Comparison of ENCODE assay signal across 8 cellular contexts in the genomic region with DNA sequence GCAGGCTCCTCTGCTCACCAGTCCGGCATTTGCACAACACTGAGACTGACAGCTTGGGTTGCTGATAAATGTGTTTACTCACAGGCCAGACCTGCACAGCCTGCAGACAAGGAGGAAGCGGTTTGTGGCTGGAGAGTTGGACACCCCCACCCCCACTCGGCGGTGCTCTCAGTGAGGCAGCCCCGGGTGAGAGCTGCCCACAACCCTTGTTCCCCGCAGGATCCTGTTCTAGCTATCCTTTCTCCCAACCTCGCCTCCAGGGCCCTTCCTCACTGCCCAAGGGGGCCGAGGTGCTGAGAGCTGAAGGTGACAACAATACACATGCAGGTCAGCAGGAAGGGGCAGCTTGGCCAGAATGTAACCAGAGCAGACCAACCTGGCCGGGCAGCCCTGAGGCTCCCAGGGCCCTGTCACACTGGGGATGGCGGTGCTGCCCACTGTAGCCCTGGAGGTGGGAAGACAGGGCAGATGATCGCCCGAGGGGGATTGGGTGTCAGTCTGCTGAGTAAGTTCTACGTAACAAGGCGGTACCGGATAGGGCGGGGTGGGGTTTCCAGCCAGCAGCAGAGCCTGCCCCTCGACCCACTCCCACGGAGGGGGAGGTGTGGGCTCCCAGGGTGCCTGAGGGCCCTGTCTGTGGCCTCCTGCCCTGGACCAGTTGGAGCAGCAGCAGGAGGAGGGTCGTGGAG. TPM values are rescaled to one million over a fixed set of nuclear protein-coding genes. Genes with fewer than 3 reads are reported as not detected.
DNase-seq lines count a peak whose midpoint lies in the region; ATAC-seq lines count a peak whose summit lies in the region.

No MANE protein-coding gene starts in this region.

- no peak overlapping the region for H2BK12ac ChIP-seq in neuronal stem cell (ENCODE audit: low read length)

- H3K23ac ChIP-seq in neuronal stem cell (ENCODE audit: low read depth, low read length, poor library complexity) = peak overlapping the region; percentile 73

- H3K4me3 ChIP-seq in neuronal stem cell (ENCODE audit: low read length in 2 of 2) (no peak overlapping the region), MG63 (no peak overlapping the region)

- ATAC-seq in GM19035 (IDR thresholded peaks at IDR 0.05; ENCODE audit: unreplicated experiment) = peak; percentile 46
- peak; percentile 29 for ATAC-seq in HG03432 (IDR thresholded peaks at IDR 0.05; ENCODE audit: unreplicated experiment)

- WGBS in neuronal stem cell (ENCODE audit: extremely low coverage in 2 of 2, insufficient read length in 2 of 2, insufficient replicate concordance in 1 of 2), 2 donors = no CpG with 5 or more reads among the region's 19 CpGs

- H3K4me1 Mint-ChIP-seq in dendritic cell treated with granulocyte-macrophage colony-stimulating factor and Interleukin-4, amounts not matched to agents 40 ng/mL and 50 ng/mL, for 4 days (ENCODE audit: low read depth) = peaks cover 82% of the 10 kb centered on the region

- H2BK15ac ChIP-seq in neuronal stem cell (ENCODE audit: low read length) = no peak overlapping the region

- H3K4me1 ChIP-seq in neuronal stem cell (ENCODE audit: control insufficient read depth in 2 of 2, insufficient read depth in 1 of 2, low read depth in 1 of 2, low read length in 2 of 2) = peaks cover 8 to 15% of the 10 kb centered on the region in 2 donors

- no peak overlapping the region for H3K18ac ChIP-seq in neuronal stem cell (ENCODE audit: low read length)

- H2BK5ac ChIP-seq in neuronal stem cell (ENCODE audit: low read length) = no peak overlapping the region

- H3K9me3 ChIP-seq in neuronal stem cell (replicated peaks in 1 of 2; ENCODE audit: control insufficient read depth in 2 of 2, insufficient read depth in 1 of 2, low read depth in 1 of 2, low read length in 2 of 2) (peaks cover 0 to 2% of the 10 kb centered on the region in 2 donors), MG63 (no peaks in the 10 kb centered on the region)

- intact Hi-C loops in dendritic cell treated with granulocyte-macrophage colony-stimulating factor and Interleukin-4, amounts not matched to agents 40 ng/mL and 50 ng/mL, for 4 days (cut with micrococcal nuclease) = loop anchor here (2.0 kb wide), 1 partner anchor 20 kb away; no protein-coding TSS in a partner anchor

- H2AFZ ChIP-seq in neuronal stem cell (ENCODE audit: low read length) = no peak overlapping the region

- peaks cover 2% of the 10 kb centered on the region for H3K79me1 ChIP-seq in neuronal stem cell (ENCODE audit: low read depth, low read length)

- no peak overlapping the region for H3K27ac ChIP-seq in neuronal stem cell (replicated peaks; ENCODE audit: low read length)

- H3K27me3 ChIP-seq in neuronal stem cell (ENCODE audit: control insufficient read depth in 3 of 3, insufficient read depth in 3 of 3, low read depth in 1 of 3, low read length in 3 of 3) = peaks cover 0 to 13% (median 6%) of the 10 kb centered on the region in 3 experiments
- H3K27me3 ChIP-seq in MG63 = no peaks in the 10 kb centered on the region

- H3K27ac Mint-ChIP-seq in dendritic cell treated with granulocyte-macrophage colony-stimulating factor and Interleukin-4, amounts not matched to agents 40 ng/mL and 50 ng/mL, for 4 days = peak overlapping the region; percentile 95

- DNase-seq in Ammon's horn (ENCODE audit: low spot score) (peak; percentile 36), T-helper 22 cell (ENCODE audit: low read depth) (peak; percentile 74), neuronal stem cell (ENCODE audit: low spot score) (no peak), MG63 (no peak), dedifferentiated amniotic fluid mesenchymal stem cell (ENCODE audit: extremely low spot score) (no peak)

- no peak overlapping the region for H3K4ac ChIP-seq in neuronal stem cell (ENCODE audit: low read length)

- peaks cover 82% of the 10 kb centered on the region for H3K36me3 Mint-ChIP-seq in dendritic cell treated with granulocyte-macrophage colony-stimulating factor and Interleukin-4, amounts not matched to agents 40 ng/mL and 50 ng/mL, for 4 days (ENCODE audit: low read depth)

- no peak overlapping the region for H3K14ac ChIP-seq in neuronal stem cell (ENCODE audit: low read length)

- no peak overlapping the region for H3K9ac ChIP-seq in neuronal stem cell (ENCODE audit: low read depth, low read length, poor library complexity)

- H3K27me3 Mint-ChIP-seq in dendritic cell treated with granulocyte-macrophage colony-stimulating factor and Interleukin-4, amounts not matched to agents 40 ng/mL and 50 ng/mL, for 4 days = no peaks in the 10 kb centered on the region

- H3K9me3 Mint-ChIP-seq in dendritic cell treated with granulocyte-macrophage colony-stimulating factor and Interleukin-4, amounts not matched to agents 40 ng/mL and 50 ng/mL, for 4 days = no peaks in the 10 kb centered on the region

- H3K4me2 ChIP-seq in neuronal stem cell (ENCODE audit: insufficient read depth, low read length, poor library complexity, severe bottlenecking) = no peak overlapping the region

- H3K36me3 ChIP-seq in neuronal stem cell (replicated peaks in 1 of 2; ENCODE audit: control insufficient read depth in 2 of 2, insufficient read depth in 2 of 2, low read length in 2 of 2) (peaks cover 23 to 46% of the 10 kb centered on the region in 2 donors), MG63 (peaks cover 6% of the 10 kb centered on the region)

- no peak overlapping the region for H2BK120ac ChIP-seq in neuronal stem cell (ENCODE audit: low read depth, low read length)

- H2AK5ac ChIP-seq in neuronal stem cell (ENCODE audit: low read depth, low read length) = no peak overlapping the region

- peak overlapping the region; percentile 75 for H3K4me3 Mint-ChIP-seq in dendritic cell treated with granulocyte-macrophage colony-stimulating factor and Interleukin-4, amounts not matched to agents 40 ng/mL and 50 ng/mL, for 4 days

- no peak overlapping the region for H4K8ac ChIP-seq in neuronal stem cell (ENCODE audit: low read depth, low read length)

- no peak overlapping the region for H4K91ac ChIP-seq in neuronal stem cell (ENCODE audit: low read depth, low read length, poor library complexity)

RNA-seq across cellular contexts. Expression of a gene that starts 2.1 kb away (rescaled TPM):
- polyA plus RNA-seq in neuronal stem cell (2013, experiment 1 of 2) = 1.1 TPM
- polyA plus RNA-seq in neuronal stem cell (2013, experiment 2 of 2) = 1.3 TPM
- total RNA-seq in MG63 (2014; rRNA removed; shearing (Covaris generic); ENCODE audit: low replicate concordance) = 0.52 and 1.5 TPM in 2 replicates

RNA-seq across cellular contexts. Expression of a gene that starts 30.0 kb away (rescaled TPM):
- polyA plus RNA-seq in neuronal stem cell (2013, experiment 1 of 2) = 33.5 TPM
- 35.6 TPM for polyA plus RNA-seq in neuronal stem cell (2013, experiment 2 of 2)
- 58.6 and 80.8 TPM in 2 replicates for total RNA-seq in MG63 (2014; rRNA removed; shearing (Covaris generic); ENCODE audit: low replicate concordance)

RNA-seq across cellular contexts. Expression of a gene that starts 30.0 kb away (rescaled TPM):
- polyA plus RNA-seq in neuronal stem cell (2013, experiment 1 of 2) = 40.1 TPM
- 35.5 TPM for polyA plus RNA-seq in neuronal stem cell (2013, experiment 2 of 2)
- total RNA-seq in MG63 (2014; rRNA removed; shearing (Covaris generic); ENCODE audit: low replicate concordance) = 42.0 and 75.7 TPM in 2 replicates

RNA-seq across cellular contexts. Expression of a gene that starts 41.1 kb away (rescaled TPM):
- polyA plus RNA-seq in neuronal stem cell (2013, experiment 1 of 2) = 0.42 TPM
- polyA plus RNA-seq in neuronal stem cell (2013, experiment 2 of 2) = 0.35 TPM
- total RNA-seq in MG63 (2014; rRNA removed; shearing (Covaris generic); ENCODE audit: low replicate concordance) = not detected in 2 replicates

RNA-seq across cellular contexts. Expression of a gene that starts 48.7 kb away (rescaled TPM):
- polyA plus RNA-seq in neuronal stem cell (2013, experiment 1 of 2) = 0.35 TPM
- polyA plus RNA-seq in neuronal stem cell (2013, experiment 2 of 2) = 0.33 TPM
- total RNA-seq in MG63 (2014; rRNA removed; shearing (Covaris generic); ENCODE audit: low replicate concordance) = not detected in 2 replicates

Comparison
In these comparisons a context has a peak if more than half of its experiments do, and no peak if none do; other contexts are left out.
1. DNase-seq: peak in Ammon's horn (single experiment) and T-helper 22 cell (single experiment); none in neuronal stem cell (single experiment), MG63 (single experiment) and dedifferentiated amniotic fluid mesenchymal stem cell (single experiment).